In the genomic region with DNA sequence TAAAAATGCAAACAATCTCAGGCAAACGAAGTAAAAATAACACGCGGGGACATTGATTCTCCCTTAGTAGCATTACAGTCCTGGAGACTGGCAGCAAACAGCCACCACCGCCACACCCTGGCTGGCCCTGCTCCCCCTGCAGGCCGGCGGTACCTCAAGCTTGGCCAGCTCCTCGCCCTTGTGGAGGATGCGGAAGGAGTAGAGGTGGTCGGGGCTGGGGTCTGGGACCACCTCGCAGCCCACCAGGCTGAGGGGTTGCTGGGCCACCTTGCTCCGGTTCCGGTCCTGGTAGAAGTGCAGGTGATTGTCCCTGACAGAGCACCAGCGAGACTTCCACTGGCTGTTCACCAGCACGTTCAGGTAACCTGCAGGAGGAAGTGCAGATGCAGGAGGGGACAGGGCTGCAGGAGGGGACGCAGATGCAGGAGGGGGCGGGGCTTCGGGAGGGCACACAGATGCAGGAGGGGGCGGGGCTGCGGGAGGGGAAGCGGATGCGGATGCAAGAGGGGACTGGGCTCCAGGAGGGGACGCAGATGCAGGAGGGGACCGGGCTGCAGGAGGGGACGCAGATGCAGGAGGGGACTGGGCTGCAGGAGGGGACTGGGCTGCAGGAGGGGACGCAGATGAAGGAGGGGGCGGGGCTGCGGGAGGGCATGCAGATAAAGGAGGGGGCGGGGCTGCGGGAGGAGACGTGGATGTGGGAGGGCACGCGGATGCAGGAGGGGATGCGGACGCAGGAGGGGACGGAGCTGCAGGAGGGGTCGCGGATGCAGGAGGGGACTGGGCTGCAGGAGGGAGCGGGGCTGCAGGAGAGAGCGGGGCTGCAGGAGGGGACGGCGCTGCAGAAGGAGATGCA, we compare ENCODE assay signal across 8 cellular contexts.
A peak's percentile ranks its signal among the peaks of the same experiment; 100 is the strongest.
DNase-seq lines count a peak whose midpoint lies in the region; ATAC-seq and TF ChIP-seq lines count a peak whose summit lies in the region.

No MANE protein-coding gene starts in this region.

- H3K9ac ChIP-seq in parathyroid adenoma = no peak overlapping the region

- peak; percentile 31 for DNase-seq in A172 (ENCODE audit: low spot score)
- DNase-seq in NCI-H69 (lab: John Stamatoyannopoulos, UW) = peak; percentile 82
- peak; percentile 66 for DNase-seq in activated T-cell treated with anti-CD3 and anti-CD28 coated beads, Interleukin-2, amount 50 U/mL, for 1 hour
- DNase-seq in fibroblast of villous mesenchyme (ENCODE audit: low read depth) = no peak
- peak; percentile 51 to 86 for DNase-seq in upper lobe of left lung

- H3K4me1 ChIP-seq in parathyroid adenoma (peaks cover 33% of the 10 kb centered on the region), upper lobe of left lung (peaks cover 10 to 18% (median 12%) of the 10 kb centered on the region in 4 donors)

- no peaks in the 10 kb centered on the region for H3K27me3 ChIP-seq in parathyroid adenoma (ENCODE audit: control insufficient read depth, insufficient read depth, low read length)
- H3K27me3 ChIP-seq in upper lobe of left lung = no peaks in the 10 kb centered on the region

- H2AFZ ChIP-seq in parathyroid adenoma = no peak overlapping the region

- H3K36me3 ChIP-seq in parathyroid adenoma (ENCODE audit: control insufficient read depth, insufficient read depth, low read length) = no peaks in the 10 kb centered on the region
- H3K36me3 ChIP-seq in upper lobe of left lung = peaks cover 0 to 3% (median 1%) of the 10 kb centered on the region in 4 donors

- no peaks in the 10 kb centered on the region for H3K9me3 ChIP-seq in parathyroid adenoma (ENCODE audit: control insufficient read depth, low read length)
- no peaks in the 10 kb centered on the region for H3K9me3 ChIP-seq in upper lobe of left lung

- TF ChIP-seq CTCF in fibroblast of villous mesenchyme (IDR thresholded peaks at IDR 0.05; ENCODE audit: insufficient read depth, low read depth, low read length) (peak; percentile 60), parathyroid adenoma (IDR thresholded peaks at IDR 0.05) (peak; percentile 44), upper lobe of left lung (IDR thresholded peaks at IDR 0.05) (peak in 5 of 6 experiments; percentile 31 to 58 (median 40))

- peaks cover 5% of the 10 kb centered on the region for H3K79me2 ChIP-seq in parathyroid adenoma

- H3K4me2 ChIP-seq in parathyroid adenoma (ENCODE audit: low read length) = peak overlapping the region; percentile 18

- H3K4me3 ChIP-seq in fibroblast of villous mesenchyme (ENCODE audit: low read depth, low read length) (peak overlapping the region; percentile 17), parathyroid adenoma (ENCODE audit: low read depth, low read length) (no peak overlapping the region), upper lobe of left lung (peak overlapping the region in 3 of 4 donors; percentile 31 to 48 (median 44))

- 8 to 20% methylated on average over 29 to 38 of the region's 41 CpGs for WGBS in upper lobe of left lung, 2 donors

- TF ChIP-seq POLR2A in GM18505 (IDR thresholded peaks at IDR 0.05; ENCODE audit: borderline replicate concordance, extremely low read depth, insufficient read depth, insufficient read length) = no peak
- no peak for TF ChIP-seq POLR2A in upper lobe of left lung (IDR thresholded peaks at IDR 0.05)

- H3K27ac ChIP-seq in parathyroid adenoma (peak overlapping the region; percentile 55), upper lobe of left lung (peak overlapping the region in 2 of 4 donors; percentile 40 to 49)

- TF ChIP-seq EP300 in upper lobe of left lung (IDR thresholded peaks at IDR 0.05) = no peak

- peak; percentile 54 for ATAC-seq in GM18505 (IDR thresholded peaks at IDR 0.05; ENCODE audit: unreplicated experiment)
- peak; percentile 57 for ATAC-seq in HG03064 (IDR thresholded peaks at IDR 0.05; ENCODE audit: low read depth, unreplicated experiment)
- ATAC-seq in upper lobe of left lung (ENCODE audit: low FRiP score in 2 of 2) = peak; percentile 65 to 71
